1 cellular context compared by ENCODE assay signal in the genomic region with DNA sequence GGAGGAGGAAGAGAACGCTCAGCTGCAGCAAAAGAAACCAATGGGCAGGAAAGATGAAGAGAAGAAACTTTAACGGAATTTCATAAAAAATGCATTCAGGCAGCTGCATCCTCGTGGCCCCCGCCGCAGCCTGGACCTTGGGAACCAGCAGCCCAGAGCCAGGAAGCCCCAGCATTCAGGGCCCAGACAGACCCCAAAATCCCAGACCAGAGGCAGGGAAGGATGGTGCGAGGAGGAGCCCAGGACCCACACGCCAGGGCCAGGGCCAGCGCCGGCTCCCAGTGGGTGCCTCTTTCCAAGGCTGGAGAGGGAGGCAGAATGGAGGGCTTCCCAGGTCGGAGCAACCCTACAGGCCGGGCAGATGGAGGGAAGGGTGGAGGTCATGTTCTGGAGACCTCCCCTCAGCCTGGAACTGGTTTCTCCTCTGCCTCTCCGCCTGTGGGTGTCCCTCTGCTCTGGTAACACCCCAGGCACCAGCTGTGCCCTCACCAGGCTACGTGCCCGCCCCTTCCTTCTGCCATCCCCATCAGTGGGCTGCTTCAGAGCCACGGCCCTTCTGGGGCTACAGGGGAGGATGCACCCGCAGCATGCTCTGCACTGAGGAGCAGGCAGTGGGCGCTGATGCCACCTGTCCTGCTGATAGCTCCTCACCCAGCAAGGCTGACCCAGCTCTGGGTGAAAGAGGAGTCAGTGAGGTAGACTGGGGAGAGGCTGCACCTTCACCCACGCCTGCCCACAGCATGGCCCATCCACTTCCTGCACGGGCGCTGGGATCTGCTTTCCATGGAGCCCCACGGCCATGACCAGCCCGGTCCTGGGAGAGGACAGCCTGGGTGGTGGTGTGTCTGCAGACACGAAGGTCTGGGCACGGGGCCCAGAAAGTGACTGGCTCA.
A peak's percentile ranks its signal among the peaks of the same experiment; 100 is the strongest.
TF ChIP-seq lines count a peak whose summit lies in the region.

No MANE protein-coding gene starts in this region.

TF ChIP-seq in HEK293, 187 proteins besides CTCF, POLR2A, EP300 and RAD21 (continued from another document):
- TF ChIP-seq, protein P1, sequence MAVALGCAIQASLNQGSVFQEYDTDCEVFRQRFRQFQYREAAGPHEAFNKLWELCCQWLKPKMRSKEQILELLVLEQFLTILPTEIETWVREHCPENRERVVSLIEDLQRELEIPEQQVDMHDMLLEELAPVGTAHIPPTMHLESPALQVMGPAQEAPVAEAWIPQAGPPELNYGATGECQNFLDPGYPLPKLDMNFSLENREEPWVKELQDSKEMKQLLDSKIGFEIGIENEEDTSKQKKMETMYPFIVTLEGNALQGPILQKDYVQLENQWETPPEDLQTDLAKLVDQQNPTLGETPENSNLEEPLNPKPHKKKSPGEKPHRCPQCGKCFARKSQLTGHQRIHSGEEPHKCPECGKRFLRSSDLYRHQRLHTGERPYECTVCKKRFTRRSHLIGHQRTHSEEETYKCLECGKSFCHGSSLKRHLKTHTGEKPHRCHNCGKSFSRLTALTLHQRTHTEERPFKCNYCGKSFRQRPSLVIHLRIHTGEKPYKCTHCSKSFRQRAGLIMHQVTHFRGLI (tag by site-specific recombination; IDR thresholded peaks at IDR 0.05), result no peak
- TF ChIP-seq SP3 (tag by site-specific recombination; IDR thresholded peaks at IDR 0.05), result peak; percentile 48; the same call in 1 of the 2 replicates
TF ChIP-seq in HEK293: peak in this region for 8.
